In the genomic region with DNA sequence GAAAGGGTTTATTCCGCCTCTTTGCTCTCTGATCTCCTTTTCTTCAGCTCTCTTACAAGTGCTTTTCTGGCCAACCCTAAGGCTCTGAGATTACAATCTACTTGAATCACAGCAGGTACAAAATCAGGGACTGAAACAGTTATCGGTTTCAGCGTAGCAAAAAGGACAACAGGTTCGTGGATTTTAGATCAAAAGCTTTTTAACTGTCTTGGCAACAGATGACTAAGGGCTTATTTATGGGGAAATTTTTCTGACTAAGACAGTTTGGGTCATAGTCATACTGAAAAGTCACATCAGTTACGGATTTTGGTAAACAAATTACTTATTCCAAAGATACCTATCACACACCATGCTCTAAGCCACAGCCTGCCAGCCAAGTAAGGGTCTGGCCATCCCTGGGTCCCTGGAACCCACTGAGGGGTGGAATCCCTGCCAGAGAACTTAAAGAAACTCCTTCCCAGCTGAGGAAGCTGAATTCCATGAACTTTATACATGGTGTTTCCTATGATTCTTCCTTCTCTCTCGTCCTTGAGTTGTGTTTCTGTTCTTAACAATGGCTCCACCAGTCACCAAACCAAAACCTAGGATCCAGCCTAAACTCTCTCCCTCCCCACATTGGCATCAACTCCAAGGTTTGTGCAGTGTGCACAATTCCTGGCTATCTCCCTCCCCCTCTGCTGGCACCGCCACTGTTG, we compare ENCODE assay signal across 8 cellular contexts.
DNase-seq lines count a peak whose midpoint lies in the region; ATAC-seq, FAIRE-seq and TF ChIP-seq lines count a peak whose summit lies in the region.

No MANE protein-coding gene starts in this region.

- DNase-seq in HT-29 (ENCODE audit: low spot score) = peak; percentile 19
- DNase-seq in suprapubic skin (ENCODE audit: low spot score in 2 of 2) = no peak
- no peak for DNase-seq in lower leg skin (ENCODE audit: low spot score in 2 of 2)

- H4K20me1 ChIP-seq in DOHH2 (ENCODE audit: control insufficient read depth, insufficient read depth, low read depth, low read length) = peaks cover 25% of the 10 kb centered on the region

- H3K9me3 Mint-ChIP-seq in activated naive CD4-positive, alpha-beta T cell treated with anti-CD3 and anti-CD28 coated beads, Interleukin-2, amount 50 U/mL, for 24 hours = no peaks in the 10 kb centered on the region

- peaks cover 78% of the 10 kb centered on the region for H3K4me1 ChIP-seq in DOHH2 (ENCODE audit: control insufficient read depth, low read length)
- peaks cover 36% of the 10 kb centered on the region for H3K4me1 ChIP-seq in suprapubic skin

- H3K27ac Mint-ChIP-seq in activated naive CD4-positive, alpha-beta T cell treated with anti-CD3 and anti-CD28 coated beads, Interleukin-2, amount 50 U/mL, for 24 hours = peak overlapping the region; percentile 100

- TF ChIP-seq CTCF in DOHH2 (IDR thresholded peaks at IDR 0.05; ENCODE audit: low read depth, low read length, poor library complexity, severe bottlenecking) = no peak
- TF ChIP-seq CTCF in suprapubic skin (IDR thresholded peaks at IDR 0.05) = no peak
- TF ChIP-seq CTCF in lower leg skin (IDR thresholded peaks at IDR 0.05) = no peak

- H3K36me3 ChIP-seq in DOHH2 (ENCODE audit: control insufficient read depth, low read length) (peaks cover 33% of the 10 kb centered on the region), suprapubic skin (peaks cover 2% of the 10 kb centered on the region)

- no peaks in the 10 kb centered on the region for H3K9me3 ChIP-seq in DOHH2 (ENCODE audit: control insufficient read depth, insufficient read depth, low read length)
- H3K9me3 ChIP-seq in suprapubic skin = no peaks in the 10 kb centered on the region

- H3K4me2 ChIP-seq in DOHH2 (ENCODE audit: low read length) = peak overlapping the region; percentile 86

- H3K4me1 Mint-ChIP-seq in activated naive CD4-positive, alpha-beta T cell treated with anti-CD3 and anti-CD28 coated beads, Interleukin-2, amount 50 U/mL, for 24 hours = peaks cover 77% of the 10 kb centered on the region

- FAIRE-seq in islet of Langerhans (lab: Jason Lieb, UNC) = peak; percentile 56

- 38% methylated on average over 7 of the region's 7 CpGs for WGBS in suprapubic skin
- WGBS in lower leg skin, 2 donors = 30 to 41% methylated on average over 7 of the region's 7 CpGs

- peak overlapping the region; percentile 76 for H3K4me3 ChIP-seq in DOHH2 (ENCODE audit: low read length)
- peak overlapping the region; percentile 73 for H3K4me3 ChIP-seq in suprapubic skin
- H3K4me3 ChIP-seq in lower leg skin (ENCODE audit: low read depth, poor library complexity, severe bottlenecking) = no peak overlapping the region

- TF ChIP-seq POLR2A in suprapubic skin (IDR thresholded peaks at IDR 0.05) (no peak), lower leg skin (IDR thresholded peaks at IDR 0.05) (no peak)

- no peak for TF ChIP-seq EP300 in suprapubic skin (IDR thresholded peaks at IDR 0.05)

- H3K4me3 Mint-ChIP-seq in activated naive CD4-positive, alpha-beta T cell treated with anti-CD3 and anti-CD28 coated beads, Interleukin-2, amount 50 U/mL, for 24 hours = peak overlapping the region; percentile 99

- no peaks in the 10 kb centered on the region for H3K9me2 ChIP-seq in DOHH2 (replicated peaks; ENCODE audit: control insufficient read depth, low read length)

- intact Hi-C loops in lower leg skin (cut with DNase I; ENCODE audit: low total_unique reads) = no loop called here

- H3F3A ChIP-seq in DOHH2 (ENCODE audit: control insufficient read depth, insufficient read depth) = peaks cover 31% of the 10 kb centered on the region

- H3K79me2 ChIP-seq in DOHH2 (ENCODE audit: control insufficient read depth, low read length) = peaks cover 48% of the 10 kb centered on the region

- H3K27me3 ChIP-seq in DOHH2 (ENCODE audit: control insufficient read depth, low read length) (0 out of 2 replicates have a peak, but pooled peaks cover 3% of the 10 kb centered on the region), suprapubic skin (no peaks in the 10 kb centered on the region)

- H3K27me3 Mint-ChIP-seq in activated naive CD4-positive, alpha-beta T cell treated with anti-CD3 and anti-CD28 coated beads, Interleukin-2, amount 50 U/mL, for 24 hours = no peaks in the 10 kb centered on the region

- peak overlapping the region; percentile 45 for H3K27ac ChIP-seq in DOHH2 (ENCODE audit: low read depth, low read length)
- peak overlapping the region; percentile 69 for H3K27ac ChIP-seq in suprapubic skin

- H3K36me3 Mint-ChIP-seq in activated naive CD4-positive, alpha-beta T cell treated with anti-CD3 and anti-CD28 coated beads, Interleukin-2, amount 50 U/mL, for 24 hours = peaks cover 13% of the 10 kb centered on the region

- ATAC-seq in GM19463 (IDR thresholded peaks at IDR 0.05; ENCODE audit: unreplicated experiment) (peak; percentile 48), GM19324 (IDR thresholded peaks at IDR 0.05; ENCODE audit: low FRiP score, unreplicated experiment) (no peak)
